In the genomic region with DNA sequence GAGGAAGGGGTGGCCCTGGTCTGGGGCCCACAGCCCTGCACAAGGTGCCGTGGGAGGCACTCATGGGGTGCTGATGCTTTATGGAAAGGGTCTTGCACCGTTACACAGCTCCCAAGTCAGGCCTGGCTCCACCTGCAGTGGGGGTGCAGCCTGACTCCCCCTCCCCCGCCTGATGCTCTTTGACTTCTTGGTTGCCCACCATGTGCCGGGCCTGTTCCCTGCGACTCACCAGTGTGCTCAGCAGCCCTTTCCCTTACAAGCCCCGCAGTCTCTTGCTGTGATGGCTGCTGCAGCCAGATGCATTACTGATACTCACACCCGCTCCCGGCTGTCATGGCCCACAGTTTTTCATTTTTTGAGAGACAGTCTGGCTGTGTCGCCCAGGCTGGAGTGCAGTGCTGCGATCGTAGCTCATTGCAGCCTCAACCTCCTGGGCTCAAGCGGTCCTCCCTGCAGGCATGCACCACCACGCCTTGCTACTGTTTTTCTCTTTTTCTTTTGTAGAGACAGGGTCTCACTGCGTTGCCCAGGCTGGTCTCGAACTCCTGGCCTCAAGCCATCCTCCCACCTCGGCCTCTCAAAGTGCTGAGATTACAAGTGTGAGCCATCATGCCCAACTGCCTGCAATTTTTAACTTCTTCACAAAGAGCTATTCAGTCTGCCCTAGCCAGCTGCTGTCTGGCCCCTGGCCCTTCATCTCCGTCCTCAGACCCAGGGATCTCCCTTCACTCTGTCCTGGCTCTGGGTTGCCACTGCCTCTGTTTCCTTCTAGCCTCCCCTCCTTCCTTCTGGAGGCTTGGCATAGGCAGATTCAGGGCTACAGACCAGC, we compare ENCODE assay signal across 12 cellular contexts.
DNase-seq lines count a peak whose midpoint lies in the region; TF ChIP-seq lines count a peak whose summit lies in the region.
"Had no signal": no experiment of that assay in that cellular context is flagged by ENCODE, and none has a peak within 500 bp of the region (broad histone marks: within the 10 kb centered on the region; RNA-seq: fewer than 3 reads in every experiment).

No MANE protein-coding gene starts in this region.

- H3K27ac ChIP-seq in tibial artery, result peak overlapping the region; percentile 71 to 86

- H3K4me1 ChIP-seq in tibial artery, result peaks cover 13 to 64% (median 45%) of the 10 kb centered on the region in 4 donors

- H3K4me3 ChIP-seq in tibial artery, result peak overlapping the region in 1 of 2 donors; percentile 42
- H3K4me3 ChIP-seq: MG63 had no signal

- DNase-seq in DMS 273 (lab: John Stamatoyannopoulos, UW; ENCODE audit: unreplicated experiment) (peak; percentile 44), DMS 273 treated with DMSO at 0.1 percent for 48 hours (lab: John Stamatoyannopoulos, UW) (no peak), nephron progenitor cell (no peak), tibial artery (no peak), epidermal melanocyte (ENCODE audit: insufficient read length, low spot score) (no peak), HuH-7.5 (ENCODE audit: low spot score) (no peak), Calu3 (no peak)
- DNase-seq: DND-41; effector CD4-positive, alpha-beta T cell; stimulated activated naive CD4-positive, alpha-beta T cell had no signal

- H3K27me3 ChIP-seq in tibial artery, result no peaks in the 10 kb centered on the region
- H3K27me3 ChIP-seq: MG63 had no signal

- H3K9me3 ChIP-seq in tibial artery, result no peaks in the 10 kb centered on the region
- H3K9me3 ChIP-seq: MG63 had no signal

- no peaks in the 10 kb centered on the region for H3K27me3 Mint-ChIP-seq in dendritic cell treated with granulocyte-macrophage colony-stimulating factor and Interleukin-4, amounts not matched to agents 40 ng/mL and 50 ng/mL, for 4 days
- no peaks in the 10 kb centered on the region for H3K27me3 Mint-ChIP-seq in nephron progenitor cell (ENCODE audit: low read depth, poor library complexity)
- no peaks in the 10 kb centered on the region for H3K27me3 Mint-ChIP-seq in Calu3 (ENCODE audit: unreplicated experiment)

- H3K27ac Mint-ChIP-seq in dendritic cell treated with granulocyte-macrophage colony-stimulating factor and Interleukin-4, amounts not matched to agents 40 ng/mL and 50 ng/mL, for 4 days, result peak overlapping the region; percentile 75
- H3K27ac Mint-ChIP-seq in nephron progenitor cell (peak overlapping the region; percentile 64), Calu3 (ENCODE audit: unreplicated experiment) (no peak overlapping the region)

- no peak overlapping the region for H3K4me3 Mint-ChIP-seq in dendritic cell treated with granulocyte-macrophage colony-stimulating factor and Interleukin-4, amounts not matched to agents 40 ng/mL and 50 ng/mL, for 4 days
- H3K4me3 Mint-ChIP-seq in nephron progenitor cell (peak overlapping the region; percentile 25), Calu3 (ENCODE audit: low read depth, unreplicated experiment) (no peak overlapping the region)

- TF ChIP-seq CTCF in nephron progenitor cell (IDR thresholded peaks at IDR 0.05) (no peak), tibial artery (IDR thresholded peaks at IDR 0.05) (no peak), Calu3 (IDR thresholded peaks at IDR 0.05; ENCODE audit: unreplicated experiment) (no peak)

- H3K36me3 Mint-ChIP-seq in dendritic cell treated with granulocyte-macrophage colony-stimulating factor and Interleukin-4, amounts not matched to agents 40 ng/mL and 50 ng/mL, for 4 days (ENCODE audit: low read depth), result peaks cover 100% of the 10 kb centered on the region
- peaks cover 4% of the 10 kb centered on the region for H3K36me3 Mint-ChIP-seq in nephron progenitor cell (ENCODE audit: low read depth)
- H3K36me3 Mint-ChIP-seq in Calu3 (ENCODE audit: insufficient read depth, unreplicated experiment), result peaks cover 6% of the 10 kb centered on the region

- H3K36me3 ChIP-seq in tibial artery, result peaks cover 14 to 48% (median 45%) of the 10 kb centered on the region in 3 donors

- H3K4me1 Mint-ChIP-seq in dendritic cell treated with granulocyte-macrophage colony-stimulating factor and Interleukin-4, amounts not matched to agents 40 ng/mL and 50 ng/mL, for 4 days (ENCODE audit: low read depth), result peaks cover 69% of the 10 kb centered on the region
- peaks cover 46% of the 10 kb centered on the region for H3K4me1 Mint-ChIP-seq in nephron progenitor cell
- no peaks in the 10 kb centered on the region for H3K4me1 Mint-ChIP-seq in Calu3 (ENCODE audit: low read depth, unreplicated experiment)

- BruUV-seq in Calu3 (replicated peaks; lab: Mats Ljungman, UMichigan), result no TSS peak

- H3K9me3 Mint-ChIP-seq in dendritic cell treated with granulocyte-macrophage colony-stimulating factor and Interleukin-4, amounts not matched to agents 40 ng/mL and 50 ng/mL, for 4 days, result no peaks in the 10 kb centered on the region
- no peaks in the 10 kb centered on the region for H3K9me3 Mint-ChIP-seq in nephron progenitor cell
- H3K9me3 Mint-ChIP-seq in Calu3 (ENCODE audit: low read depth, unreplicated experiment), result no peaks in the 10 kb centered on the region

- intact Hi-C loops in dendritic cell treated with granulocyte-macrophage colony-stimulating factor and Interleukin-4, amounts not matched to agents 40 ng/mL and 50 ng/mL, for 4 days (cut with micrococcal nuclease), result no loop called here
- intact Hi-C loops in tibial artery (cut with DNase I; ENCODE audit: low total_unique reads) (no loop called here), Calu3 (cut with micrococcal nuclease; ENCODE audit: unreplicated experiment) (loop anchor here (10.0 kb wide), 1 partner anchor 111 kb away; the partner anchor contains the start of gene RXRA)

- CTCF ChIA-PET in Calu3 (lab: Charles Lee), result interaction anchor here (0.6 to 1.0 kb wide), 5 partner anchors 8 to 265 kb away, joined by 3 to 5 read pairs (median 3); no protein-coding TSS in a partner anchor
